Comparison of ENCODE assay signal across 8 cellular contexts in the genomic region with DNA sequence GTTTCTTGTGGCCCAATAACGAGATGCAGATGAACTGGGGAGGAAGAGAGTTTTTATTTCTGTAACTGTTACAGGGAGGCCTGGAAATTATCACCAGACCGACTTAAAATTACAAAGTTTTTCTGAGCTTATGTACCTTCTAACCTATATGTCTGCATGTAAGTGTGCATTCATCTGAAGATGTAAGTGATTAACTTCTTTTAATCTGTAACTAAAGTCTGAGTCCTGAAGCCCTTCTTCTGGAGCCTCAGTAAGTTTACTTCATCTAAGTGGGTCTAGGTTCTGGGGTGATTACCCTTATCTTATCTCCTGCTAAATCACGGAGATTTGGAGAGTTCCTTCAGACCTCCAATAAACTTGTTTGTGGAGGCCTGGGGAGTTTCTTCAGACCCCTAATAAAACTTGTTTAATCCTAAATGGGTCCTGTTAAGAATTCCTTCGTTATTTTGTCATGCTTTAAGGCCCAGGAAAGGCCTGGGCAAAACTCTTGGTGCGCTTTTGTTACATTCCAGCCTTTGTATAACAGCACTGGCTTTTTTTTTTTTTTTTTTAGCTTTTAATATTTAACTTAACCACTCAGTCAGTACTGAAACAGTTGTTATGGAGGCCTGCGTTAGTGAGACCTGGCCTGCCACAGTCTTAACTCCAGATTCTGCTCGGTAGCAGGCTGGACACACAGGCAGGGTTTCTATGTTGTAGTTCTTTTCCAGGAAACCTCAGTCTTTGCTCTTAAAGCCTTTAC. TPM values are rescaled to one million over a fixed set of nuclear protein-coding genes. Genes with fewer than 3 reads are reported as not detected.
DNase-seq lines count a peak whose midpoint lies in the region; ATAC-seq, FAIRE-seq and TF ChIP-seq lines count a peak whose summit lies in the region.
"Not testable (repeated sequence)": the region's sequence is repeated elsewhere in the genome, so short reads cannot be mapped to it uniquely, and the experiment has no call there.

No MANE protein-coding gene starts in this region.

- peak overlapping the region; percentile 41 for H3K18ac ChIP-seq in mesendoderm (ENCODE audit: low read length)

- H3K79me2 ChIP-seq in GM12878 (ENCODE audit: control insufficient read depth, insufficient read depth, low read length); mesendoderm (ENCODE audit: control insufficient read depth, insufficient read depth, low read length): not testable (repeated sequence)

- TF ChIP-seq EP300 in GM12878 (IDR thresholded peaks at IDR 0.05; ENCODE audit: borderline replicate concordance in 1 of 2, control insufficient read depth in 1 of 2, low read depth in 2 of 2, low read length in 2 of 2); stomach (IDR thresholded peaks at IDR 0.05): not testable (repeated sequence)

- H3K9ac ChIP-seq in GM12878 (ENCODE audit: control insufficient read depth, insufficient read depth, low read length); mesendoderm (ENCODE audit: low read length): not testable (repeated sequence)

- POLR2A ChIA-PET in GM12878 (lab: Charles Lee): interaction anchor here (0.5 to 0.6 kb wide), 2 partner anchors 8 to 140 kb away, joined by 3 read pairs; no protein-coding TSS in a partner anchor

- H2AFZ ChIP-seq in GM12878 (ENCODE audit: control insufficient read depth, low read depth, low read length): not testable (repeated sequence)

- H3K23ac ChIP-seq in mesendoderm (ENCODE audit: low read length): not testable (repeated sequence)

- RAD21 ChIA-PET in GM12878 (lab: Charles Lee; ENCODE audit: unreplicated experiment): not testable (repeated sequence)

- not testable (repeated sequence) for TF ChIP-seq CTCF in GM12878 (IDR thresholded peaks at IDR 0.05 in 2 of 3, conservative IDR thresholded peaks at IDR 0.05 in 1 of 3; ENCODE audit: control insufficient read depth in 2 of 3, extremely low read depth in 1 of 3, insufficient read depth in 1 of 3, low read depth in 3 of 3, low read length in 3 of 3); stomach (IDR thresholded peaks at IDR 0.05)

- H4K20me1 ChIP-seq in GM12878 (ENCODE audit: control insufficient read depth, insufficient read depth): not testable (repeated sequence)

- not testable (repeated sequence) for H4K5ac ChIP-seq in mesendoderm (ENCODE audit: low read length)

- SMC1A ChIA-PET in GM12878 (lab: Charles Lee; ENCODE audit: uncharacterized antibody, unreplicated experiment): interaction anchor here (1.7 kb wide), 1 partner anchor 21 kb away, joined by 6 read pairs; no protein-coding TSS in a partner anchor

- not testable (repeated sequence) for H3K36me3 ChIP-seq in GM12878 (ENCODE audit: control insufficient read depth in 2 of 2, insufficient read depth in 2 of 2, low read length in 1 of 2); mesendoderm (ENCODE audit: control insufficient read depth, insufficient read depth, low read length)
- H3K36me3 ChIP-seq in stomach: peaks cover 0 to 15% (median 0%) of the 10 kb centered on the region in 4 donors

- peak overlapping the region; percentile 44 for H3K56ac ChIP-seq in mesendoderm (ENCODE audit: low read length)

- H3K79me1 ChIP-seq in mesendoderm (ENCODE audit: low read length): not testable (repeated sequence)

- H3K4me1 ChIP-seq in GM12878 (ENCODE audit: control insufficient read depth, insufficient read depth, low read length): not testable (repeated sequence)
- H3K4me1 ChIP-seq in mesendoderm (ENCODE audit: control insufficient read depth, low read depth, low read length): peaks cover 11% of the 10 kb centered on the region
- H3K4me1 ChIP-seq in stomach: peaks cover 16 to 37% (median 27%) of the 10 kb centered on the region in 4 donors

- 62% methylated on average over 7 of the region's 7 CpGs for WGBS in GM12878 (ENCODE audit: insufficient coverage, insufficient replicate concordance, low lambda C conversion rate, missing lambda C conversion rate)
- WGBS in mesendoderm (ENCODE audit: extremely low coverage, insufficient coverage, low lambda C conversion rate): no CpG with 5 or more reads among the region's 7 CpGs
- WGBS in stomach, 5 donors: 29 to 42% (median 33%) methylated on average over 7 of the region's 7 CpGs

- not testable (repeated sequence) for H2BK5ac ChIP-seq in mesendoderm (ENCODE audit: low read length)

- in situ Hi-C loops in Caki2 (cut with HindIII; ENCODE audit: low pct_unique_long_range_greater_than_20kb, low sequenced_read_pairs); GM12878 (cut with MboI): not testable (repeated sequence)

- TF ChIP-seq POLR2A in GM12878 (IDR thresholded peaks at IDR 0.05; ENCODE audit: low read depth, low read length); stomach (IDR thresholded peaks at IDR 0.05): not testable (repeated sequence)

- not testable (repeated sequence) for H2BK15ac ChIP-seq in mesendoderm (replicated peaks; ENCODE audit: low read depth)

- H3K9me3 ChIP-seq in GM12878 (replicated peaks; ENCODE audit: control insufficient read depth, insufficient read depth, low read length); stomach: not testable (repeated sequence)

- H2AK5ac ChIP-seq in mesendoderm (ENCODE audit: low read length): not testable (repeated sequence)

- TF ChIP-seq RAD21 in GM12878 (IDR thresholded peaks at IDR 0.05; ENCODE audit: insufficient read depth, low read depth, low read length): not testable (repeated sequence)

- not testable (repeated sequence) for H4K8ac ChIP-seq in mesendoderm (ENCODE audit: low read depth, low read length)

- peak; percentile 18 for FAIRE-seq in GM12878 (lab: Jason Lieb, UNC)

- H2BK120ac ChIP-seq in mesendoderm (ENCODE audit: low read depth, low read length): not testable (repeated sequence)

- H3K4ac ChIP-seq in mesendoderm (ENCODE audit: low read depth, low read length): peak overlapping the region; percentile 28

- H3K27ac ChIP-seq in GM12878 (ENCODE audit: control insufficient read depth, insufficient read depth); mesendoderm (ENCODE audit: low read depth, low read length): not testable (repeated sequence)
- peak overlapping the region in 4 of 5 donors; percentile 10 to 62 (median 41) for H3K27ac ChIP-seq in stomach

- CTCF ChIA-PET in GM12878 (lab: Yijun Ruan, JAX): interaction anchor here (0.6 kb wide), 1 partner anchor 290 kb away, joined by 3 read pairs; no protein-coding TSS in a partner anchor

- ATAC-seq in GM19324 (IDR thresholded peaks at IDR 0.05; ENCODE audit: low FRiP score, unreplicated experiment): peak; percentile 67
- peak; percentile 73 for ATAC-seq in HG02678 (IDR thresholded peaks at IDR 0.05; ENCODE audit: unreplicated experiment)
- peak; percentile 72 for ATAC-seq in HG03432 (IDR thresholded peaks at IDR 0.05; ENCODE audit: unreplicated experiment)
- ATAC-seq in GM12878: peak; percentile 71

- not testable (repeated sequence) for BruUV-seq in GM12878 (replicated peaks; lab: Mats Ljungman, UMichigan)

- H3K4me3 ChIP-seq in GM12878; mesendoderm (ENCODE audit: low read length); stomach: not testable (repeated sequence)

- intact Hi-C loops in GM12878 (cut with micrococcal nuclease; ENCODE audit: unreplicated experiment); stomach (cut with DNase I; ENCODE audit: low total_unique reads): not testable (repeated sequence)

- DNase-seq in Caki2 (ENCODE audit: low read depth) (peak; percentile 79), islet precursor cell (peak; percentile 61), mesendoderm (peak; percentile 62)
- not testable (repeated sequence) for DNase-seq in GM12878 (ENCODE audit: low read depth, low spot score); stomach

- not testable (repeated sequence) for H3K27me3 ChIP-seq in GM12878 (replicated peaks in 1 of 2; ENCODE audit: control insufficient read depth in 2 of 2, insufficient read depth in 2 of 2, low read length in 1 of 2); mesendoderm (ENCODE audit: insufficient read depth, low read length, poor library complexity); stomach

- not testable (repeated sequence) for H3K4me2 ChIP-seq in GM12878 (ENCODE audit: control insufficient read depth, insufficient read depth); mesendoderm (ENCODE audit: low read length)

TF ChIP-seq in GM12878, 131 proteins besides CTCF, POLR2A, EP300 and RAD21:
- peak; percentile 50; the same call in 1 of the 2 replicates for TF ChIP-seq ZNF384 (IDR thresholded peaks at IDR 0.05; ENCODE audit: borderline replicate concordance, low read depth, low read length)

RNA-seq across cellular contexts. Expression of a gene that starts 32.9 kb away (rescaled TPM):
- 53.2 and 59.9 TPM in 2 replicates for total RNA-seq in Caki2 (2014; rRNA removed; shearing (Covaris generic); ENCODE audit: low replicate concordance)
- total RNA-seq in GM12878 (2013; cell fraction: nucleolus; rRNA removed): 22.8 and 28.1 TPM in 2 replicates
- total RNA-seq in GM12878 (2014; rRNA removed) (7.8 and 8.9 TPM in 2 replicates), GM12878 (2014; rRNA removed; fragmentation: Illumina TruSeq; extraction: Trizol) (9.7 and 10.6 TPM in 2 replicates), GM12878 (2021) (6.4 and 7.4 TPM in 2 replicates), stomach (10 to 100 TPM in 2 of 5 donors, 1 to 10 TPM in 2, under 1 TPM in 1; 0.58 to 78.8 (median 9.0) TPM)
- polyA plus RNA-seq in GM12878 (2011; ENCODE audit: low read depth): 3.3 TPM
- polyA plus RNA-seq in GM12878 (2011; rRNA removed) (7.7 and 10.4 TPM in 2 replicates), GM12878 (2014; fragmentation: Illumina TruSeq; extraction: Trizol) (6.0 and 6.6 TPM in 2 replicates), GM12878 (2014; fragmentation: Nextera tagmentation; extraction: Ambion mirVana) (1 to 10 TPM; 1.1 to 2.2 TPM), GM12878 (2014; rRNA removed) (6.3 and 7.6 TPM in 2 replicates), GM12878 (2016; fragmentation: Nextera tagmentation; extraction: Ambion mirVana) (1 to 10 TPM; 8.2 to 8.9 TPM), stomach (10 to 100 TPM in 1 of 3 donors, 1 to 10 TPM in 2; 4.8 to 12.6 (median 8.4) TPM)
- 3.9 and 4.1 TPM in 2 replicates for polyA plus RNA-seq in GM12878 (2011; cell fraction: cytosol; rRNA removed)
- 3.1 and 4.9 TPM in 2 replicates for polyA plus RNA-seq in GM12878 (2011; cell fraction: nucleus; rRNA removed)
- 3.6 and 3.9 TPM in 2 replicates for polyA plus RNA-seq in GM12878 (2012)
- 23.7 and 24.1 TPM in 2 replicates for polyA minus RNA-seq in GM12878 (2011; rRNA and poly(A)+ RNA removed)
- 2.3 and 3.7 TPM in 2 replicates for polyA minus RNA-seq in GM12878 (2011; cell fraction: cytosol; rRNA and poly(A)+ RNA removed)
- polyA minus RNA-seq in GM12878 (2011; cell fraction: nucleus; rRNA and poly(A)+ RNA removed): 7.3 and 9.8 TPM in 2 replicates
- polyA plus RNA-seq in mesendoderm (2013, experiment 1 of 2): 10.7 TPM
- 10.5 TPM for polyA plus RNA-seq in mesendoderm (2013, experiment 2 of 2)
